ENCODE assay signal across 8 cellular contexts in genomic region chr11:44564653-44565007, GRCh38. TPM values are rescaled to one million over a fixed set of nuclear protein-coding genes. Genes with fewer than 3 reads are reported as not detected.
A peak's percentile ranks its signal among the peaks of the same experiment; 100 is the strongest.
DNase-seq lines count a peak whose midpoint lies in the region; ATAC-seq and TF ChIP-seq lines count a peak whose summit lies in the region.

No MANE protein-coding gene starts in this region.

- H3K4me1 ChIP-seq in Karpas-422 (ENCODE audit: low read length): peaks cover 58% of the 10 kb centered on the region

- H4K20me1 ChIP-seq in Karpas-422 (ENCODE audit: insufficient read depth, low read depth, low read length): 0 out of 2 replicates have a peak, but pooled peaks cover 6% of the 10 kb centered on the region

- H3K36me3 Mint-ChIP-seq in neural crest cell (ENCODE audit: low read depth): no peaks in the 10 kb centered on the region

- H3K4me3 ChIP-seq in Karpas-422 (ENCODE audit: low read length) (peak overlapping the region; percentile 63), fibroblast of mammary gland (ENCODE audit: control insufficient read depth, low read depth, low read length) (peak overlapping the region; percentile 50)

- peak overlapping the region; percentile 72 for H3K9ac ChIP-seq in Karpas-422 (ENCODE audit: low read length)

- H3K79me2 ChIP-seq in Karpas-422 (ENCODE audit: low read length): peaks cover 6% of the 10 kb centered on the region; the same call in 1 of the 2 replicates

- H3K36me3 ChIP-seq in Karpas-422 (ENCODE audit: insufficient read depth, low read length): no peaks in the 10 kb centered on the region

- H3K27ac Mint-ChIP-seq in neural crest cell (ENCODE audit: unreplicated experiment): no peak overlapping the region

- TF ChIP-seq CTCF in fibroblast of mammary gland (conservative IDR thresholded peaks at IDR 0.05; ENCODE audit: control insufficient read depth, insufficient read depth, low read depth, low read length): no peak
- TF ChIP-seq CTCF in neural crest cell (conservative IDR thresholded peaks at IDR 0.05): no peak

- ATAC-seq in HG03139 (IDR thresholded peaks at IDR 0.05; ENCODE audit: unreplicated experiment): no peak

- peaks cover 16% of the 10 kb centered on the region for H3K27me3 Mint-ChIP-seq in neural crest cell (ENCODE audit: low read depth)

- peak overlapping the region; percentile 30 for H3K27ac ChIP-seq in Karpas-422 (ENCODE audit: low read length)

- H3K4me1 Mint-ChIP-seq in neural crest cell: peaks cover 53% of the 10 kb centered on the region

- DNase-seq in DMS79 (lab: John Stamatoyannopoulos, UW) (peak; percentile 89), Karpas-422 (no peak), T1000 (lab: John Stamatoyannopoulos, UW) (peak; percentile 83), fibroblast of mammary gland (ENCODE audit: low read depth) (peak; percentile 92), neural crest cell (ENCODE audit: low read depth, low spot score) (no peak), HuH-7.5 (ENCODE audit: low spot score) (no peak), midbrain (lab: John Stamatoyannopoulos, UW) (no peak)

- H3K9me3 Mint-ChIP-seq in neural crest cell: no peaks in the 10 kb centered on the region

- no peaks in the 10 kb centered on the region for H3K9me2 ChIP-seq in Karpas-422 (replicated peaks; ENCODE audit: insufficient read depth, low read length)

- peak overlapping the region; percentile 67 for H3K4me2 ChIP-seq in Karpas-422 (ENCODE audit: low read depth, low read length, poor library complexity, severe bottlenecking)

- no peaks in the 10 kb centered on the region for H3K9me3 ChIP-seq in Karpas-422 (ENCODE audit: low read length)

- peak overlapping the region; percentile 89 for H2AFZ ChIP-seq in Karpas-422 (ENCODE audit: low read length)

- peak overlapping the region; percentile 73 for H3K4me3 Mint-ChIP-seq in neural crest cell

- no peaks in the 10 kb centered on the region for H3K27me3 ChIP-seq in Karpas-422 (ENCODE audit: low read length)

RNA-seq across cellular contexts. Expression of gene CD82, which starts 0.8 kb away (rescaled TPM):
- total RNA-seq in Karpas-422 (2014; rRNA removed; shearing (Covaris generic); ENCODE audit: low replicate concordance): 22.2 and 39.5 TPM in 2 replicates
- total RNA-seq in neural crest cell: 10.3 and 14.1 TPM in 2 replicates

Comparison
In these comparisons a context has a peak if more than half of its experiments do, and no peak if none do; other contexts are left out.
1. DNase-seq: peak in DMS79 (single experiment), T1000 (single experiment) and fibroblast of mammary gland (single experiment); none in Karpas-422 (single experiment), neural crest cell (single experiment), HuH-7.5 (single experiment) and midbrain (single experiment).